14 cellular contexts compared by ENCODE assay signal in the genomic region with DNA sequence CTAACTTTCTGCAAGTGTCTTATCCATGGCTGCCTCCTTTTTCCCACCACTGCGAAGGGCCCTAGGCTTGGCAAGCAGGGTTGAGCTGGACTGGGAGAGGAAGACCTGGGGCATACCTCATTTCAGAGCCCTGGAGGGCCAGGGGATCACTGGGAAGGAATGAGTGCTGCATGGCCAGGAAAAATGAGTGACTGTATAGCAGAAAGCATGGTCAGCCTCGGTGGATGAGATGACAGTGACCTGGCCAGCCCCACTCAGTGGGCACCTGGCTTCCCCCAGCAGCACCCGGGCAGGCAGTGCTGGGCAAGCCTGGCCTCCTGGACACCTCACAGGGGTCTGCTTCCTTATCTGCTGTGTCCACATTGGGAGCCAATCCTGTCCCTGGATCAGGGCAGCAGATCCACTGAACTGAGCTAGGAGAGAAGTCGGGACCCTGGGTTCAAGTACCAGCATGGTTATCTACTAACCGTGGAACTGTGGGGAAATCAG.
DNase-seq lines count a peak whose midpoint lies in the region; ATAC-seq and TF ChIP-seq lines count a peak whose summit lies in the region.
"Had no signal": no experiment of that assay in that cellular context is flagged by ENCODE, and none has a peak within 500 bp of the region (broad histone marks: within the 10 kb centered on the region; RNA-seq: fewer than 3 reads in every experiment).

No MANE protein-coding gene starts in this region.

- H3K9me3 Mint-ChIP-seq in stimulated activated naive B cell treated with anti-CD40 and anti-IgM and Interleukin-4, amounts not matched to agents 10 μg/mL and 1 μg/mL and 100 μg/mL, for 72 hours, result no peaks in the 10 kb centered on the region

- no peaks in the 10 kb centered on the region for H3K27me3 Mint-ChIP-seq in stimulated activated naive B cell treated with anti-CD40 and anti-IgM and Interleukin-4, amounts not matched to agents 10 μg/mL and 1 μg/mL and 100 μg/mL, for 72 hours

- H3K36me3 Mint-ChIP-seq in stimulated activated naive B cell treated with anti-CD40 and anti-IgM and Interleukin-4, amounts not matched to agents 10 μg/mL and 1 μg/mL and 100 μg/mL, for 72 hours, result peaks cover 0 to 7% of the 10 kb centered on the region in 2 donors

- WGBS in lung, 2 donors, result 83 to 92% methylated on average over 5 of the region's 5 CpGs

- peaks cover 13 to 37% of the 10 kb centered on the region in 2 donors for H3K4me1 ChIP-seq in lung (ENCODE audit: control insufficient read depth in 2 of 2, insufficient read depth in 2 of 2, low read length in 2 of 2)
- H3K4me1 ChIP-seq: HAP-1 had no signal

- H3K9me3 ChIP-seq in SK-N-MC (ENCODE audit: low read depth, low read length) (no peaks in the 10 kb centered on the region), lung (ENCODE audit: control insufficient read depth in 2 of 2, insufficient read depth in 1 of 2, low read length in 1 of 2) (no peaks in the 10 kb centered on the region)
- H3K9me3 ChIP-seq: BE2C, HAP-1, thyroid gland had no signal

- no peak for ATAC-seq in lung (ENCODE audit: insufficient read depth, low FRiP score)
- ATAC-seq in stimulated activated naive B cell treated with anti-CD40 and anti-IgM and Interleukin-4, amounts not matched to agents 10 μg/mL and 1 μg/mL and 100 μg/mL, for 72 hours (replicated peaks), result no peak
- ATAC-seq in GM19324 (IDR thresholded peaks at IDR 0.05; ENCODE audit: low FRiP score, unreplicated experiment), result no peak

- no peaks in the 10 kb centered on the region for H3K27me3 ChIP-seq in lung (ENCODE audit: control insufficient read depth, insufficient read depth)
- H3K27me3 ChIP-seq: BE2C, thyroid gland had no signal

- H3K4me3 Mint-ChIP-seq in stimulated activated naive B cell treated with anti-CD40 and anti-IgM and Interleukin-4, amounts not matched to agents 10 μg/mL and 1 μg/mL and 100 μg/mL, for 72 hours, result no peak overlapping the region

- peaks cover 29 to 44% of the 10 kb centered on the region in 2 donors for H3K4me1 Mint-ChIP-seq in stimulated activated naive B cell treated with anti-CD40 and anti-IgM and Interleukin-4, amounts not matched to agents 10 μg/mL and 1 μg/mL and 100 μg/mL, for 72 hours

- H3K9ac ChIP-seq in SK-N-MC (ENCODE audit: insufficient read length), result peak overlapping the region; percentile 18

- H3K27ac Mint-ChIP-seq in stimulated activated naive B cell treated with anti-CD40 and anti-IgM and Interleukin-4, amounts not matched to agents 10 μg/mL and 1 μg/mL and 100 μg/mL, for 72 hours, result peak overlapping the region; percentile 33

- H3K36me3 ChIP-seq in SK-N-MC (ENCODE audit: insufficient read depth, low read length) (no peaks in the 10 kb centered on the region), lung (ENCODE audit: control insufficient read depth in 2 of 2, insufficient read depth in 2 of 2, low read length in 2 of 2) (no peaks in the 10 kb centered on the region)
- H3K36me3 ChIP-seq: BE2C, HAP-1, thyroid gland had no signal

- TF ChIP-seq CTCF in lung (IDR thresholded peaks at IDR 0.05; ENCODE audit: control extremely low read depth, extremely low read depth), result no peak

- no peak overlapping the region for H3K4me3 ChIP-seq in SK-N-MC
- H3K4me3 ChIP-seq in lung, result no peak overlapping the region
- H3K4me3 ChIP-seq: HAP-1, thyroid gland had no signal

- no peak for DNase-seq in SK-N-MC (ENCODE audit: low read depth, low spot score)
- DNase-seq in lung (ENCODE audit: low spot score), result no peak
- DNase-seq in stimulated activated naive B cell treated with anti-CD40 and anti-IgM and Interleukin-4, amounts not matched to agents 10 μg/mL and 1 μg/mL and 100 μg/mL, for 72 hours, result no peak
- DNase-seq in germinal center (ENCODE audit: low spot score), result no peak
- DNase-seq in HuH-7 (ENCODE audit: low spot score), result no peak
- no peak for DNase-seq in NCI-H1436 (lab: John Stamatoyannopoulos, UW)
- DNase-seq: activated naive CD4-positive, alpha-beta T cell treated with anti-CD3 and anti-CD28 coated beads, Interleukin-2, amount 50 U/mL, for 16 hours; DMS153; effector CD8-positive, alpha-beta T cell; thyroid gland had no signal

- H3K27ac ChIP-seq in SK-N-MC (peak overlapping the region; percentile 44; the same call in 1 of the 2 replicates), cingulate gyrus (ENCODE audit: low read depth, low read length) (peak overlapping the region; percentile 72), lung (ENCODE audit: low read depth in 1 of 2, low read length in 1 of 2) (peak overlapping the region; percentile 14 to 25)

Comparison
In these comparisons a context has a peak if more than half of its experiments do, and no peak if none do; other contexts are left out.
1. H3K27ac ChIP-seq: peak in every context shown above with its lines; median percentile 72 in cingulate gyrus; 44 in SK-N-MC; 20 in lung.